Comparison of ENCODE assay signal across 26 cellular contexts in genomic region chr11:620201-620600, GRCh38. TPM values are rescaled to one million over a fixed set of nuclear protein-coding genes. Genes with fewer than 3 reads are reported as not detected.
"Had no signal": no experiment of that assay in that cellular context is flagged by ENCODE, and none has a peak within 500 bp of the region (broad histone marks: within the 10 kb centered on the region; RNA-seq: fewer than 3 reads in every experiment).

No MANE protein-coding gene starts in this region.

- H3K27me3 ChIP-seq: right atrium auricular region, vagina had no signal

- DNase-seq: activated CD4-positive, alpha-beta memory T cell treated with anti-CD3 and anti-CD28 coated beads, Interleukin-2, amount 10 ng/mL, durations not matched to agents 7 days and 5 days; activated CD4-positive, CD25-positive, alpha-beta regulatory T cell; activated CD8-positive, alpha-beta memory T cell treated with anti-CD3 and anti-CD28 coated beads, Interleukin-2, amount 10 ng/mL, durations not matched to agents 7 days and 5 days; activated naive CD4-positive, alpha-beta T cell treated with anti-CD3 and anti-CD28 coated beads, Interleukin-2, amount 10 ng/mL, durations not matched to agents 7 days and 5 days; activated naive CD8-positive, alpha-beta T cell treated with anti-CD3 and anti-CD28 coated beads, Interleukin-2, amount 50 U/mL, for 24 hours; anterior cingulate cortex; caudate nucleus; effector memory CD8-positive, alpha-beta T cell; esophagus squamous epithelium; mammary epithelial cell; stimulated activated CD4-positive, alpha-beta T cell treated with anti-CD3 and anti-CD28 coated beads, Interleukin-2, amount 100 ng/mL, for 48 hours; stimulated activated naive CD8-positive, alpha-beta T cell treated with anti-CD3 and anti-CD28 coated beads, Interleukin-15, amount 100 ng/mL, for 72 hours; T1000 had no signal

- ATAC-seq: activated CD8-positive, alpha-beta memory T cell treated with anti-CD3 and anti-CD28 coated beads, Interleukin-2, amount 10 ng/mL, durations not matched to agents 7 days and 5 days; activated naive CD8-positive, alpha-beta T cell treated with anti-CD3 and anti-CD28 coated beads, Interleukin-2, amount 50 U/mL, for 24 hours; effector memory CD8-positive, alpha-beta T cell; heart right ventricle; left lung; stimulated activated naive CD8-positive, alpha-beta T cell treated with anti-CD3 and anti-CD28 coated beads, Interleukin-15, amount 100 ng/mL, for 72 hours had no signal

- H3K36me3 ChIP-seq: prostate gland, right atrium auricular region, suprapubic skin had no signal

- H3K27ac ChIP-seq: esophagus squamous epithelium, heart right ventricle, left lung, prostate gland, right atrium auricular region, suprapubic skin, vagina had no signal

- H3K4me3 ChIP-seq: esophagus squamous epithelium, heart right ventricle, left lung, prostate gland, right atrium auricular region, suprapubic skin, vagina had no signal

- H3K9me3 ChIP-seq: esophagus squamous epithelium, heart right ventricle, left lung, prostate gland, right atrium auricular region, suprapubic skin, vagina had no signal

RNA-seq across cellular contexts. Expression of gene CDHR5, which starts 4.6 kb away (rescaled TPM):
- total RNA-seq: activated CD4-positive, alpha-beta memory T cell treated with anti-CD3 and anti-CD28 coated beads, Interleukin-2, amount 10 ng/mL, durations not matched to agents 7 days and 5 days; activated CD8-positive, alpha-beta memory T cell treated with anti-CD3 and anti-CD28 coated beads, Interleukin-2, amount 10 ng/mL, durations not matched to agents 7 days and 5 days; activated T-helper 2 cell treated with anti-CD3 and anti-CD28 coated beads, Interferon-gamma antibody, Interleukin-2, Interleukin-4, amounts not matched to agents 10 μg/mL and 5 μg/mL and 100 μg/mL, durations not matched to agents 14 hours and 24 hours and 36 hours; dermis microvascular lymphatic vessel endothelial cell; esophagus squamous epithelium; heart right ventricle; left lung; mammary epithelial cell; myocyte; neural crest cell; osteocyte; right atrium auricular region; T-helper 1 cell treated with Interleukin-12 subunit alpha and Interleukin-12 subunit beta and Interleukin-4 antibody, amounts not matched to agents 30 ng/mL and 1 ng/mL, for 36 hours; vagina had no signal
- polyA plus RNA-seq: heart right ventricle, mammary epithelial cell had no signal

RNA-seq across cellular contexts. Expression of gene SCT, which starts 6.8 kb away (rescaled TPM):
- total RNA-seq: activated CD4-positive, alpha-beta memory T cell treated with anti-CD3 and anti-CD28 coated beads, Interleukin-2, amount 10 ng/mL, durations not matched to agents 7 days and 5 days; activated CD8-positive, alpha-beta memory T cell treated with anti-CD3 and anti-CD28 coated beads, Interleukin-2, amount 10 ng/mL, durations not matched to agents 7 days and 5 days; activated T-helper 2 cell treated with anti-CD3 and anti-CD28 coated beads, Interferon-gamma antibody, Interleukin-2, Interleukin-4, amounts not matched to agents 10 μg/mL and 5 μg/mL and 100 μg/mL, durations not matched to agents 14 hours and 24 hours and 36 hours; dermis microvascular lymphatic vessel endothelial cell; left lung; mammary epithelial cell; myocyte; neural crest cell; osteocyte; prostate gland; right atrium auricular region; suprapubic skin; T-helper 1 cell treated with Interleukin-12 subunit alpha and Interleukin-12 subunit beta and Interleukin-4 antibody, amounts not matched to agents 30 ng/mL and 1 ng/mL, for 36 hours; vagina had no signal
- polyA plus RNA-seq: mammary epithelial cell had no signal

RNA-seq across cellular contexts. Expression of gene DRD4, which starts 16.9 kb away (rescaled TPM):
- total RNA-seq: myocyte, right atrium auricular region, skeletal muscle tissue had no signal
- polyA plus RNA-seq: mammary epithelial cell had no signal
